23 cellular contexts compared by ENCODE assay signal in genomic region chr5:118924006-118924389, GRCh38.
A peak's percentile ranks its signal among the peaks of the same experiment; 100 is the strongest.
DNase-seq lines count a peak whose midpoint lies in the region; ATAC-seq, FAIRE-seq and TF ChIP-seq lines count a peak whose summit lies in the region.
"Had no signal": no experiment of that assay in that cellular context is flagged by ENCODE, and none has a peak within 500 bp of the region (broad histone marks: within the 10 kb centered on the region; RNA-seq: fewer than 3 reads in every experiment).

No MANE protein-coding gene starts in this region.

- H3K27me3 ChIP-seq in GM23338 (ENCODE audit: insufficient read depth): no peaks in the 10 kb centered on the region
- H3K27me3 ChIP-seq in endothelial cell of umbilical vein (ENCODE audit: control insufficient read depth in 2 of 2, insufficient read depth in 2 of 2, low read length in 2 of 2): no peaks in the 10 kb centered on the region
- H3K27me3 ChIP-seq: BLaER1 treated with 17β-estradiol and CSF1 and Interleukin-3, amounts not matched to agents 10 nM and 100 nM had no signal

- H3K9me1 ChIP-seq in endothelial cell of umbilical vein (replicated peaks; ENCODE audit: control insufficient read depth, extremely low read depth, insufficient read depth, low read length): no peaks in the 10 kb centered on the region

- no peaks in the 10 kb centered on the region for H3F3A ChIP-seq in GM23338 (replicated peaks; ENCODE audit: low read depth)

- no peak for TF ChIP-seq POLR2A in endothelial cell of umbilical vein (IDR thresholded peaks at IDR 0.05; ENCODE audit: low read depth, low read length)

- H3K4me2 ChIP-seq in GM23338 (no peak overlapping the region), endothelial cell of umbilical vein (ENCODE audit: insufficient read depth, low read length) (no peak overlapping the region)
- H3K4me2 ChIP-seq: BLaER1 treated with 17β-estradiol and CSF1 and Interleukin-3, amounts not matched to agents 10 nM and 100 nM had no signal

- H2AFZ ChIP-seq in GM23338: no peak overlapping the region
- H2AFZ ChIP-seq in endothelial cell of umbilical vein (ENCODE audit: low read depth, low read length): no peak overlapping the region

- H4K20me1 ChIP-seq in GM23338 (replicated peaks; ENCODE audit: insufficient read depth): no peaks in the 10 kb centered on the region
- H4K20me1 ChIP-seq in endothelial cell of umbilical vein (replicated peaks; ENCODE audit: control insufficient read depth, extremely low read depth, insufficient read depth, low read length): no peaks in the 10 kb centered on the region
- H4K20me1 ChIP-seq: BLaER1 treated with 17β-estradiol and CSF1 and Interleukin-3, amounts not matched to agents 10 nM and 100 nM had no signal

- DNase-seq in GM23338 (ENCODE audit: low spot score) (no peak), UCSD-AML1 (lab: John Stamatoyannopoulos, UW; ENCODE audit: unreplicated experiment) (peak; percentile 8), endothelial cell of umbilical vein (ENCODE audit: low read depth, low spot score) (peak; percentile 15), nephron progenitor cell (no peak), NCI-H774 (lab: John Stamatoyannopoulos, UW) (no peak)
- DNase-seq: CD4-positive, alpha-beta T cell; COR-L47; Kasumi-1; NCI-H1105; NCI-H1436 treated with DMSO at 0.1 percent for 48 hours; NCI-H187 treated with DMSO at 0.1 percent for 48 hours; NCI-H2171 treated with DMSO at 0.1 percent for 48 hours; NCI-H345; NCI-H510A treated with DMSO at 0.1 percent for 48 hours; NK-92 treated with Interleukin-12 subunit alpha and Interleukin-12 subunit beta, amount 100 ng/mL, for 24 hours; PC-3 had no signal

- CTCF ChIA-PET in endothelial cell of umbilical vein (lab: Charles Lee): no interaction called here

- no peak overlapping the region for H3K9ac ChIP-seq in endothelial cell of umbilical vein (replicated peaks; ENCODE audit: extremely low read depth, insufficient read depth, low read length)
- H3K9ac ChIP-seq: BLaER1 treated with 17β-estradiol and CSF1 and Interleukin-3, amounts not matched to agents 10 nM and 100 nM had no signal

- no TSS peak for BruUV-seq in endothelial cell of umbilical vein (replicated peaks; lab: Mats Ljungman, UMichigan)

- POLR2A ChIA-PET in endothelial cell of umbilical vein (lab: Charles Lee): no interaction called here

- H3K27ac Mint-ChIP-seq in GM23338: 0 out of 2 replicates have a peak overlapping the region, but pooled peaks have one; percentile 10
- H3K27ac Mint-ChIP-seq in nephron progenitor cell: peak overlapping the region; percentile 87
- H3K27ac Mint-ChIP-seq: CD4-positive, alpha-beta T cell had no signal

- H3K9me2 ChIP-seq in GM23338 (ENCODE audit: insufficient read depth): no peaks in the 10 kb centered on the region

- H3K4me1 Mint-ChIP-seq in GM23338 (peaks cover 26% of the 10 kb centered on the region), nephron progenitor cell (peaks cover 36% of the 10 kb centered on the region)

- FAIRE-seq in endothelial cell of umbilical vein (lab: Jason Lieb, UNC): no peak
- FAIRE-seq: A204.1, G401.6, GM12878 had no signal

- no peaks in the 10 kb centered on the region for H3K9me3 ChIP-seq in endothelial cell of umbilical vein (replicated peaks; ENCODE audit: control insufficient read depth, insufficient read depth, low read length)
- H3K9me3 ChIP-seq: BLaER1 treated with 17β-estradiol and CSF1 and Interleukin-3, amounts not matched to agents 10 nM and 100 nM had no signal

- TF ChIP-seq CTCF in GM23338 (conservative IDR thresholded peaks at IDR 0.05; ENCODE audit: low read depth in 2 of 2) (no peak), endothelial cell of umbilical vein (IDR thresholded peaks at IDR 0.05; ENCODE audit: extremely low read depth in 1 of 2, insufficient read depth in 1 of 2, low read depth in 1 of 2, low read length in 2 of 2) (no peak), nephron progenitor cell (IDR thresholded peaks at IDR 0.05) (no peak)

- dilution Hi-C loops in endothelial cell of umbilical vein (cut with MboI; ENCODE audit: extremely low pct_ligation_motif_present, low sequenced_read_pairs): no loop called here

- intact Hi-C loops in endothelial cell of umbilical vein (cut with micrococcal nuclease): no loop called here

- H3K4me3 ChIP-seq in GM23338 (no peak overlapping the region), endothelial cell of umbilical vein (replicated peaks in 1 of 3; ENCODE audit: insufficient read depth in 1 of 3, low read depth in 1 of 3, low read length in 3 of 3) (no peak overlapping the region)
- H3K4me3 ChIP-seq: BLaER1 treated with 17β-estradiol and CSF1 and Interleukin-3, amounts not matched to agents 10 nM and 100 nM; GM12878 had no signal

- ATAC-seq in GM23338: peak; percentile 29; the same call in 1 of the 3 replicates
- no peak for ATAC-seq in HG03432 (IDR thresholded peaks at IDR 0.05; ENCODE audit: unreplicated experiment)
- no peak for ATAC-seq in GM18519 (IDR thresholded peaks at IDR 0.05; ENCODE audit: low FRiP score, unreplicated experiment)
- ATAC-seq: GM12878, HCT116, PC-3 had no signal

- no peak overlapping the region for H3K27ac ChIP-seq in GM23338 (ENCODE audit: low read depth)
- H3K27ac ChIP-seq in endothelial cell of umbilical vein (ENCODE audit: insufficient read depth, low read depth, low read length): no peak overlapping the region
- H3K27ac ChIP-seq: BLaER1 treated with 17β-estradiol and CSF1 and Interleukin-3, amounts not matched to agents 10 nM and 100 nM had no signal

- H3K36me3 ChIP-seq in GM23338 (ENCODE audit: insufficient read depth) (no peaks in the 10 kb centered on the region), endothelial cell of umbilical vein (ENCODE audit: control insufficient read depth in 2 of 2, extremely low read depth in 1 of 2, insufficient read depth in 2 of 2, low read length in 2 of 2) (no peaks in the 10 kb centered on the region)
- H3K36me3 ChIP-seq: BLaER1 treated with 17β-estradiol and CSF1 and Interleukin-3, amounts not matched to agents 10 nM and 100 nM had no signal

- H3K79me2 ChIP-seq in GM23338 (replicated peaks; ENCODE audit: insufficient read depth) (no peaks in the 10 kb centered on the region), endothelial cell of umbilical vein (ENCODE audit: control insufficient read depth, insufficient read depth, low read length) (no peaks in the 10 kb centered on the region)

- peaks cover 26% of the 10 kb centered on the region for H3K4me1 ChIP-seq in GM23338 (ENCODE audit: insufficient read depth)
- no peaks in the 10 kb centered on the region for H3K4me1 ChIP-seq in endothelial cell of umbilical vein (ENCODE audit: control insufficient read depth, extremely low read depth, insufficient read depth, low read length)
- H3K4me1 ChIP-seq: BLaER1 treated with 17β-estradiol and CSF1 and Interleukin-3, amounts not matched to agents 10 nM and 100 nM had no signal

- H3K4me3 Mint-ChIP-seq in GM23338 (no peak overlapping the region), nephron progenitor cell (no peak overlapping the region)
- H3K4me3 Mint-ChIP-seq: CD4-positive, alpha-beta T cell had no signal

- H3K27me3 Mint-ChIP-seq in GM23338 (ENCODE audit: insufficient read depth, low read depth, poor library complexity): no peaks in the 10 kb centered on the region
- H3K27me3 Mint-ChIP-seq in nephron progenitor cell (ENCODE audit: low read depth, poor library complexity): no peaks in the 10 kb centered on the region
- H3K27me3 Mint-ChIP-seq: CD4-positive, alpha-beta T cell had no signal

- H3K9me3 Mint-ChIP-seq in GM23338 (no peaks in the 10 kb centered on the region), nephron progenitor cell (peaks cover 8% of the 10 kb centered on the region)
- H3K9me3 Mint-ChIP-seq: CD4-positive, alpha-beta T cell had no signal

- H3K36me3 Mint-ChIP-seq in GM23338 (ENCODE audit: low read depth) (peaks cover 13% of the 10 kb centered on the region; the same call in 2 of the 3 replicates), nephron progenitor cell (ENCODE audit: low read depth) (peaks cover 26% of the 10 kb centered on the region)

TF ChIP-seq in GM23338, 12 proteins besides CTCF, POLR2A, EP300 and RAD21 (continues in another document):
- no peak for TF ChIP-seq NANOG (IDR thresholded peaks at IDR 0.05; ENCODE audit: borderline replicate concordance)
- TF ChIP-seq STAT1 (IDR thresholded peaks at IDR 0.05; ENCODE audit: unreplicated experiment): no peak
- TF ChIP-seq EZH2phosphoT487 (IDR thresholded peaks at IDR 0.05; ENCODE audit: unreplicated experiment): no peak
- TF ChIP-seq, protein P1, sequence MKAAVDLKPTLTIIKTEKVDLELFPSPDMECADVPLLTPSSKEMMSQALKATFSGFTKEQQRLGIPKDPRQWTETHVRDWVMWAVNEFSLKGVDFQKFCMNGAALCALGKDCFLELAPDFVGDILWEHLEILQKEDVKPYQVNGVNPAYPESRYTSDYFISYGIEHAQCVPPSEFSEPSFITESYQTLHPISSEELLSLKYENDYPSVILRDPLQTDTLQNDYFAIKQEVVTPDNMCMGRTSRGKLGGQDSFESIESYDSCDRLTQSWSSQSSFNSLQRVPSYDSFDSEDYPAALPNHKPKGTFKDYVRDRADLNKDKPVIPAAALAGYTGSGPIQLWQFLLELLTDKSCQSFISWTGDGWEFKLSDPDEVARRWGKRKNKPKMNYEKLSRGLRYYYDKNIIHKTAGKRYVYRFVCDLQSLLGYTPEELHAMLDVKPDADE (IDR thresholded peaks at IDR 0.05): no peak

TF ChIP-seq in endothelial cell of umbilical vein, 7 proteins besides CTCF, POLR2A, EP300 and RAD21:
- TF ChIP-seq JUN (IDR thresholded peaks at IDR 0.05; ENCODE audit: borderline replicate concordance, insufficient read depth, insufficient read length, low read depth): no peak
- no peak for TF ChIP-seq EZH2 (IDR thresholded peaks at IDR 0.05; ENCODE audit: borderline replicate concordance, low read depth, low read length, severe bottlenecking)
- TF ChIP-seq MYC (IDR thresholded peaks at IDR 0.05; ENCODE audit: low read depth, low read length): no peak
- no peak for TF ChIP-seq GATA2 (IDR thresholded peaks at IDR 0.05; ENCODE audit: insufficient read depth, insufficient read length, low read depth, low read length)
- TF ChIP-seq POLR2AphosphoS5 (IDR thresholded peaks at IDR 0.05; ENCODE audit: insufficient read depth, low read depth, low read length): no peak
- TF ChIP-seq, protein P2, sequence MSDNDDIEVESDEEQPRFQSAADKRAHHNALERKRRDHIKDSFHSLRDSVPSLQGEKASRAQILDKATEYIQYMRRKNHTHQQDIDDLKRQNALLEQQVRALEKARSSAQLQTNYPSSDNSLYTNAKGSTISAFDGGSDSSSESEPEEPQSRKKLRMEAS (IDR thresholded peaks at IDR 0.05; ENCODE audit: insufficient read depth, insufficient read length): no peak
- no peak for TF ChIP-seq FOS (IDR thresholded peaks at IDR 0.05; ENCODE audit: borderline replicate concordance, insufficient read depth, low read length)
TF ChIP-seq in endothelial cell of umbilical vein: peak in this region for 0.

Comparison
In these comparisons a context has a peak if more than half of its experiments do, and no peak if none do; other contexts are left out.
1. DNase-seq: peak in UCSD-AML1 (single experiment) and endothelial cell of umbilical vein (single experiment); none in GM23338 (single experiment), nephron progenitor cell (single experiment) and NCI-H774 (single experiment).